In genomic region chr12:69360348-69360672, GRCh38 we compare ENCODE assay signal across 8 cellular contexts. TPM values are rescaled to one million over a fixed set of nuclear protein-coding genes. Genes with fewer than 3 reads are reported as not detected.
DNase-seq lines count a peak whose midpoint lies in the region; ATAC-seq, FAIRE-seq and TF ChIP-seq lines count a peak whose summit lies in the region.

No MANE protein-coding gene starts in this region.

- ATAC-seq in A549 (no peak), sciatic nerve (no peak), HG03097 (IDR thresholded peaks at IDR 0.05; ENCODE audit: low FRiP score, unreplicated experiment) (no peak), HG03460 (IDR thresholded peaks at IDR 0.05; ENCODE audit: unreplicated experiment) (no peak)
- ATAC-seq in central memory CD8-positive, alpha-beta T cell (replicated peaks; ENCODE audit: extremely low read depth, poor library complexity, severe bottlenecking), result no peak

- intact Hi-C loops in sciatic nerve (cut with DNase I), result no loop called here

- H3K4me1 ChIP-seq in A549 (peaks cover 14% of the 10 kb centered on the region), mucosa of rectum (ENCODE audit: control insufficient read depth in 2 of 2, insufficient read depth in 2 of 2, low read length in 2 of 2) (peaks cover 10% of the 10 kb centered on the region in 2 donors)

- CTCF ChIA-PET in A549 (lab: Yijun Ruan, JAX), result interaction anchor here (1.1 kb wide), 1 partner anchor 9 kb away, joined by 3 read pairs; no protein-coding TSS in a partner anchor

- H3K36me3 ChIP-seq in mucosa of rectum (ENCODE audit: control insufficient read depth in 2 of 2, insufficient read depth in 2 of 2, low read length in 2 of 2), result peaks cover 0 to 5% of the 10 kb centered on the region in 2 donors

- no peaks in the 10 kb centered on the region for H3K36me3 Mint-ChIP-seq in IgD-negative memory B cell
- H3K36me3 Mint-ChIP-seq in central memory CD8-positive, alpha-beta T cell (ENCODE audit: insufficient read depth), result peaks cover 24% of the 10 kb centered on the region

- no peak for TF ChIP-seq RAD21 in A549 (conservative IDR thresholded peaks at IDR 0.05 in 1 of 2, IDR thresholded peaks at IDR 0.05 in 1 of 2)

- H3K9ac ChIP-seq in mucosa of rectum (ENCODE audit: low read depth in 1 of 2, low read length in 2 of 2), result peak overlapping the region; percentile 43 to 95

- POLR2A ChIA-PET in A549 (lab: Yijun Ruan, JAX), result no interaction called here

- no peaks in the 10 kb centered on the region for H3K9me3 Mint-ChIP-seq in IgD-negative memory B cell
- no peaks in the 10 kb centered on the region for H3K9me3 Mint-ChIP-seq in central memory CD8-positive, alpha-beta T cell

- no peak for DNase-seq in A549 (ENCODE audit: low read depth in 1 of 2, low spot score in 1 of 2)
- no peak for DNase-seq in central memory CD8-positive, alpha-beta T cell (ENCODE audit: low spot score in 2 of 2)
- no peak for DNase-seq in sciatic nerve (ENCODE audit: low spot score)
- no peak for DNase-seq in MV-4-11 (lab: John Stamatoyannopoulos, UW)

- no peak for TF ChIP-seq POLR2A in A549 (IDR thresholded peaks at IDR 0.05; ENCODE audit: low read length)

- H3K27ac ChIP-seq in A549 (peak overlapping the region; percentile 94 to 96), mucosa of rectum (ENCODE audit: low read depth in 2 of 2, low read length in 2 of 2) (peak overlapping the region; percentile 95 to 97)

- H3K4me3 ChIP-seq in A549, result peak overlapping the region; percentile 83
- H3K4me3 ChIP-seq in mucosa of rectum (ENCODE audit: low read length in 2 of 2), result peak overlapping the region; percentile 75 to 90

- peaks cover 16 to 22% (median 18%) of the 10 kb centered on the region in 3 donors for H3K4me1 Mint-ChIP-seq in IgD-negative memory B cell
- peaks cover 21% of the 10 kb centered on the region for H3K4me1 Mint-ChIP-seq in central memory CD8-positive, alpha-beta T cell

- FAIRE-seq in A549 (lab: Jason Lieb, UNC), result no peak

- H3K9me3 ChIP-seq in A549 (no peaks in the 10 kb centered on the region), mucosa of rectum (ENCODE audit: control insufficient read depth in 2 of 2, low read length in 2 of 2) (no peaks in the 10 kb centered on the region)

- no peaks in the 10 kb centered on the region for H3K27me3 ChIP-seq in mucosa of rectum (ENCODE audit: control insufficient read depth in 2 of 2, insufficient read depth in 2 of 2, low read length in 2 of 2)

- no peaks in the 10 kb centered on the region for H3K27me3 Mint-ChIP-seq in IgD-negative memory B cell
- H3K27me3 Mint-ChIP-seq in central memory CD8-positive, alpha-beta T cell, result no peaks in the 10 kb centered on the region

- peak overlapping the region; percentile 86 to 91 (median 88) for H3K4me3 Mint-ChIP-seq in IgD-negative memory B cell
- peak overlapping the region; percentile 81 for H3K4me3 Mint-ChIP-seq in central memory CD8-positive, alpha-beta T cell

- peak overlapping the region; percentile 80 to 97 (median 80) for H3K27ac Mint-ChIP-seq in IgD-negative memory B cell
- peak overlapping the region; percentile 90 for H3K27ac Mint-ChIP-seq in central memory CD8-positive, alpha-beta T cell (ENCODE audit: low read depth)

- TF ChIP-seq CTCF in A549 (IDR thresholded peaks at IDR 0.05), result no peak

- no peak for TF ChIP-seq EP300 in A549 (IDR thresholded peaks at IDR 0.05)

- 2% methylated on average over 10 of the region's 10 CpGs for WGBS in A549 (ENCODE audit: missing lambda C conversion rate)

- H3K4me2 ChIP-seq in A549, result peak overlapping the region; percentile 82

TF ChIP-seq in A549, 52 proteins besides CTCF, POLR2A, EP300 and RAD21:
- TF ChIP-seq KDM5A (IDR thresholded peaks at IDR 0.05), result peak; percentile 18; the same call in 1 of the 2 replicates
- TF ChIP-seq PBX3 (IDR thresholded peaks at IDR 0.05), result no peak
- TF ChIP-seq CHD4 (IDR thresholded peaks at IDR 0.05; ENCODE audit: borderline replicate concordance), result no peak
- TF ChIP-seq ATOH8 (CRISPR knock-in tag; IDR thresholded peaks at IDR 0.05; ENCODE audit: low read depth), result 0 out of 2 replicates have a peak, but pooled peaks have one; percentile 36

RNA-seq across cellular contexts. Expression of gene YEATS4, which starts 0.8 kb away (rescaled TPM):
- 43.4 and 70.1 TPM in 2 replicates for polyA plus RNA-seq in A549 (2011; rRNA removed)
- polyA plus RNA-seq in A549 (2012; cell fraction: cytosol; rRNA removed), result 40.0 and 44.4 TPM in 2 replicates
- 41.4 and 92.6 TPM in 2 replicates for polyA plus RNA-seq in A549 (2012; cell fraction: nucleus; rRNA removed)
- polyA plus RNA-seq in A549 (2017; fragmentation: RNase III; extraction: RNeasy Plus Mini Kit Qiagen cat#74134 plus additional on column Dnase treatment), result 40.6 to 42.2 TPM (median 41.7 TPM) in 3 replicates
- polyA minus RNA-seq in A549 (2011; rRNA and poly(A)+ RNA removed), result 9.3 and 12.9 TPM in 2 replicates
- polyA plus RNA-seq in IgD-negative memory B cell, result 29.8 TPM
- total RNA-seq in sciatic nerve, result 17.5 TPM

RNA-seq across cellular contexts. Expression of gene LYZ, which starts 12.1 kb away (rescaled TPM):
- 0.12 TPM in 2 replicates for polyA plus RNA-seq in A549 (2011; rRNA removed)
- polyA plus RNA-seq in A549 (2012; cell fraction: cytosol; rRNA removed), result not detected in 2 replicates
- not detected in 2 replicates for polyA plus RNA-seq in A549 (2012; cell fraction: nucleus; rRNA removed)
- not detected in 3 replicates for polyA plus RNA-seq in A549 (2017; fragmentation: RNase III; extraction: RNeasy Plus Mini Kit Qiagen cat#74134 plus additional on column Dnase treatment)
- 1.1 TPM in 1 of 2 replicates, not detected in the other for polyA minus RNA-seq in A549 (2011; rRNA and poly(A)+ RNA removed)
- polyA plus RNA-seq in IgD-negative memory B cell, result 9.2 TPM
- 112 TPM for total RNA-seq in sciatic nerve
